ENCODE assay signal across 20 cellular contexts in genomic region chr13:89883893-89884448, GRCh38.
"Had no signal": no experiment of that assay in that cellular context is flagged by ENCODE, and none has a peak within 500 bp of the region (broad histone marks: within the 10 kb centered on the region; RNA-seq: fewer than 3 reads in every experiment).

No MANE protein-coding gene starts in this region.

- H3K36me3 ChIP-seq: SJSA1 had no signal

- H3K9me3 ChIP-seq: SJSA1 had no signal

- H3K4me2 ChIP-seq: KMS-11 had no signal

- H3K4me1 ChIP-seq: SJSA1 had no signal

- H3K4me3 ChIP-seq: SJSA1, SK-N-MC had no signal

- H3K27me3 ChIP-seq: SJSA1 had no signal

- ATAC-seq: HepG2 had no signal

- DNase-seq: IMR-90, Kasumi-1, MM.1S, NCI-H1092 treated with DMSO at 0.1 percent for 48 hours, NCI-H1436, NCI-H187, NCI-H2029, NCI-H2081 treated with DMSO at 0.1 percent for 48 hours, NCI-H2171 treated with DMSO at 0.1 percent for 48 hours, NCI-H2227 treated with DMSO at 0.1 percent for 48 hours, NCI-H524 treated with DMSO at 0.1 percent for 48 hours, NCI-H69, NCI-H774, Right ventricle myocardium superior, RPMI8226, SIG-M5 had no signal

- H3K9ac ChIP-seq: KMS-11 had no signal

- H3K27ac ChIP-seq: KMS-11, SJSA1, SK-N-MC had no signal
